In genomic region chr14:88871429-88871828, GRCh38 we compare ENCODE assay signal across 29 cellular contexts.
"Had no signal": no experiment of that assay in that cellular context is flagged by ENCODE, and none has a peak within 500 bp of the region (broad histone marks: within the 10 kb centered on the region; RNA-seq: fewer than 3 reads in every experiment).

No MANE protein-coding gene starts in this region.

- ATAC-seq: activated naive CD4-positive, alpha-beta T cell treated with anti-CD3 and anti-CD28 coated beads, Interleukin-2, amount 50 U/mL, for 72 hours; activated T-cell treated with anti-CD3 and anti-CD28 coated beads, Interleukin-2, amount 50 U/mL, for 4 hours had no signal

- H3K27me3 ChIP-seq: adrenal gland, MG63 had no signal

- DNase-seq: activated B cell treated with CpG ODN at 0.5 μM for 24 hours; activated CD4-positive, alpha-beta memory T cell treated with anti-CD3 and anti-CD28 coated beads for 36 hours; activated CD4-positive, alpha-beta T cell treated with anti-CD3 and anti-CD28 coated beads for 4 hours; activated CD4-positive, alpha-beta T cell treated with anti-CD3 and anti-CD28 coated beads, Interleukin-2, amount 50 U/mL, for 1 hour; activated CD4-positive, CD25-positive, alpha-beta regulatory T cell treated with anti-CD3 and anti-CD28 coated beads, Interleukin-2, amount 50 U/mL, for 72 hours; activated CD8-positive, alpha-beta memory T cell treated with anti-CD3 and anti-CD28 coated beads, Interleukin-2, amount 50 U/mL, for 4 hours; activated gamma-delta T cell treated with Interleukin-2 at 50 U/mL for 16 hours; activated naive CD4-positive, alpha-beta T cell treated with anti-CD3 and anti-CD28 coated beads for 36 hours; activated T-cell treated with anti-CD3 and anti-CD28 coated beads for 4 hours; activated T-cell treated with anti-CD3 and anti-CD28 coated beads, Interleukin-2, amount 50 U/mL, for 4 hours; adrenal gland; central memory CD4-positive, alpha-beta T cell; Kasumi-1; KG1; MG63; NCI-H1048; NCI-H2029 treated with DMSO at 0.1 percent for 48 hours; NCI-H446; NCI-H510A treated with DMSO at 0.1 percent for 48 hours; NCI-H526 treated with DMSO at 0.1 percent for 48 hours; NCI-H774; PC-9; Right ventricle myocardium superior; SW 1271; T-helper 1 cell; T-helper 2 cell; T-helper 9 cell had no signal

- H3K27ac ChIP-seq: adrenal gland, PC-9, VCaP had no signal

- H3K4me3 ChIP-seq: adrenal gland, MG63, PC-9 had no signal
